16 cellular contexts compared by ENCODE assay signal in genomic region chr3:19702416-19703078, GRCh38.
DNase-seq lines count a peak whose midpoint lies in the region; ATAC-seq and TF ChIP-seq lines count a peak whose summit lies in the region.
"Had no signal": no experiment of that assay in that cellular context is flagged by ENCODE, and none has a peak within 500 bp of the region (broad histone marks: within the 10 kb centered on the region; RNA-seq: fewer than 3 reads in every experiment).

No MANE protein-coding gene starts in this region.

- no peaks in the 10 kb centered on the region for H3K9me3 ChIP-seq in smooth muscle cell (replicated peaks; ENCODE audit: low read depth)

- H3K36me3 ChIP-seq in smooth muscle cell (ENCODE audit: low read depth): no peaks in the 10 kb centered on the region

- H4K20me1 ChIP-seq in smooth muscle cell (ENCODE audit: low read depth): no peaks in the 10 kb centered on the region

- no peaks in the 10 kb centered on the region for H3K27me3 ChIP-seq in smooth muscle cell (ENCODE audit: low read depth)

- no peak overlapping the region for H3K9ac ChIP-seq in smooth muscle cell (ENCODE audit: low read depth)

- H3K27ac Mint-ChIP-seq in activated CD8-positive, alpha-beta memory T cell treated with anti-CD3 and anti-CD28 coated beads, Interleukin-2, amount 10 ng/mL, durations not matched to agents 7 days and 5 days: no peak overlapping the region
- H3K27ac Mint-ChIP-seq: activated CD4-positive, alpha-beta T cell treated with anti-CD3 and anti-CD28 coated beads, Interleukin-2, amount 10 ng/mL, durations not matched to agents 7 days and 5 days had no signal

- H3K9me3 Mint-ChIP-seq in activated CD8-positive, alpha-beta memory T cell treated with anti-CD3 and anti-CD28 coated beads, Interleukin-2, amount 10 ng/mL, durations not matched to agents 7 days and 5 days (ENCODE audit: low read depth): no peaks in the 10 kb centered on the region

- H2AFZ ChIP-seq in smooth muscle cell (ENCODE audit: low read depth): no peak overlapping the region

- TF ChIP-seq CTCF in 22Rv1 (IDR thresholded peaks at IDR 0.05) (no peak), smooth muscle cell (IDR thresholded peaks at IDR 0.05; ENCODE audit: borderline replicate concordance, insufficient read depth, poor library complexity, severe bottlenecking) (no peak)

- ATAC-seq in GM18498 (IDR thresholded peaks at IDR 0.05; ENCODE audit: unreplicated experiment): peak; percentile 65
- no peak for ATAC-seq in activated CD8-positive, alpha-beta memory T cell treated with anti-CD3 and anti-CD28 coated beads, Interleukin-2, amount 10 ng/mL, durations not matched to agents 7 days and 5 days
- ATAC-seq: esophagus mucosa had no signal

- H3F3A ChIP-seq in smooth muscle cell (ENCODE audit: low read depth): no peaks in the 10 kb centered on the region

- H3K4me1 Mint-ChIP-seq in activated CD8-positive, alpha-beta memory T cell treated with anti-CD3 and anti-CD28 coated beads, Interleukin-2, amount 10 ng/mL, durations not matched to agents 7 days and 5 days: no peaks in the 10 kb centered on the region
- H3K4me1 Mint-ChIP-seq: activated CD4-positive, alpha-beta T cell treated with anti-CD3 and anti-CD28 coated beads, Interleukin-2, amount 10 ng/mL, durations not matched to agents 7 days and 5 days had no signal

- WGBS in smooth muscle cell (ENCODE audit: low lambda C conversion rate): 99% methylated on average over 35 of the region's 60 CpGs

- no peaks in the 10 kb centered on the region for H3K79me2 ChIP-seq in smooth muscle cell (ENCODE audit: low read depth)

- H3K4me1 ChIP-seq in smooth muscle cell (ENCODE audit: low read depth): no peaks in the 10 kb centered on the region

- H3K27ac ChIP-seq in 22Rv1: peak overlapping the region; percentile 86
- H3K27ac ChIP-seq in smooth muscle cell (ENCODE audit: low read depth): no peak overlapping the region
- H3K27ac ChIP-seq: C4-2B had no signal

- no peak overlapping the region for H3K4me2 ChIP-seq in smooth muscle cell

- CTCF ChIA-PET in activated CD8-positive, alpha-beta memory T cell treated with anti-CD3 and anti-CD28 coated beads, Interleukin-2, amount 10 ng/mL, durations not matched to agents 7 days and 5 days (lab: Charles Lee): no interaction called here

- DNase-seq in activated naive CD4-positive, alpha-beta T cell treated with anti-CD3 and anti-CD28 coated beads, Interleukin-2, amount 50 U/mL, for 16 hours: peak; percentile 9
- DNase-seq in left kidney (ENCODE audit: low read depth, low spot score): peak; percentile 7
- DNase-seq in NCI-H1436 (lab: John Stamatoyannopoulos, UW): no peak
- no peak for DNase-seq in stimulated activated CD4-positive, alpha-beta T cell treated with anti-CD3 and anti-CD28 coated beads, Interleukin-4, amount 100 ng/mL, for 24 hours
- DNase-seq in activated CD8-positive, alpha-beta memory T cell treated with anti-CD3 and anti-CD28 coated beads, Interleukin-2, amount 10 ng/mL, durations not matched to agents 7 days and 5 days: no peak
- no peak for DNase-seq in smooth muscle cell (lab: John Stamatoyannopoulos, UW; ENCODE audit: unreplicated experiment)
- DNase-seq: activated CD4-positive, alpha-beta T cell treated with anti-CD3 and anti-CD28 coated beads, Interleukin-2, amount 10 ng/mL, durations not matched to agents 7 days and 5 days; cerebellar nuclear complex; GF-D8; MM.1S; OCI-M1; stimulated activated CD4-positive, alpha-beta T cell treated with anti-CD3 and anti-CD28 coated beads, Interleukin-2, amount 100 ng/mL, for 48 hours had no signal

- no peaks in the 10 kb centered on the region for H3K36me3 Mint-ChIP-seq in activated CD8-positive, alpha-beta memory T cell treated with anti-CD3 and anti-CD28 coated beads, Interleukin-2, amount 10 ng/mL, durations not matched to agents 7 days and 5 days

- no peak overlapping the region for H3K4me3 ChIP-seq in smooth muscle cell

- H3K27me3 Mint-ChIP-seq in activated CD8-positive, alpha-beta memory T cell treated with anti-CD3 and anti-CD28 coated beads, Interleukin-2, amount 10 ng/mL, durations not matched to agents 7 days and 5 days: no peaks in the 10 kb centered on the region
- H3K27me3 Mint-ChIP-seq: activated CD4-positive, alpha-beta T cell treated with anti-CD3 and anti-CD28 coated beads, Interleukin-2, amount 10 ng/mL, durations not matched to agents 7 days and 5 days had no signal

- H3K4me3 Mint-ChIP-seq in activated CD8-positive, alpha-beta memory T cell treated with anti-CD3 and anti-CD28 coated beads, Interleukin-2, amount 10 ng/mL, durations not matched to agents 7 days and 5 days: no peak overlapping the region
- H3K4me3 Mint-ChIP-seq: activated CD4-positive, alpha-beta T cell treated with anti-CD3 and anti-CD28 coated beads, Interleukin-2, amount 10 ng/mL, durations not matched to agents 7 days and 5 days had no signal

Comparison
In these comparisons a context has a peak if more than half of its experiments do, and no peak if none do; other contexts are left out.
1. DNase-seq: peak in activated naive CD4-positive, alpha-beta T cell treated with anti-CD3 and anti-CD28 coated beads, Interleukin-2, amount 50 U/mL, for 16 hours (single experiment) and left kidney (single experiment); none in NCI-H1436 (single experiment), stimulated activated CD4-positive, alpha-beta T cell treated with anti-CD3 and anti-CD28 coated beads, Interleukin-4, amount 100 ng/mL, for 24 hours (single experiment), activated CD8-positive, alpha-beta memory T cell treated with anti-CD3 and anti-CD28 coated beads, Interleukin-2, amount 10 ng/mL, durations not matched to agents 7 days and 5 days (single experiment) and smooth muscle cell (single experiment).